1 cellular context compared by ENCODE assay signal in genomic region chr2:26764078-26764887, GRCh38.
TF ChIP-seq lines count a peak whose summit lies in the region.

Gene SLC35F6 (plus strand): TSS chr2:26764284. CDS start chr2:26764350, 66 bp downstream.

TF ChIP-seq in PFSK-1, 5 proteins besides CTCF, POLR2A, EP300 and RAD21:
- no peak for TF ChIP-seq REST (IDR thresholded peaks at IDR 0.05; ENCODE audit: insufficient read depth in 1 of 2, low read depth in 2 of 2, low read length in 2 of 2)
- 0 out of 2 replicates have a peak, but pooled peaks have one; percentile 2 for TF ChIP-seq SIN3A (IDR thresholded peaks at IDR 0.05; ENCODE audit: borderline replicate concordance, insufficient read depth, low read length)
- TF ChIP-seq POLR2AphosphoS5 (IDR thresholded peaks at IDR 0.05; ENCODE audit: low read depth, low read length), result peak; percentile 84
- TF ChIP-seq TAF1 (IDR thresholded peaks at IDR 0.05; ENCODE audit: borderline replicate concordance, insufficient read depth, low read length), result no peak
